1 cellular context compared by ENCODE assay signal in the genomic region with DNA sequence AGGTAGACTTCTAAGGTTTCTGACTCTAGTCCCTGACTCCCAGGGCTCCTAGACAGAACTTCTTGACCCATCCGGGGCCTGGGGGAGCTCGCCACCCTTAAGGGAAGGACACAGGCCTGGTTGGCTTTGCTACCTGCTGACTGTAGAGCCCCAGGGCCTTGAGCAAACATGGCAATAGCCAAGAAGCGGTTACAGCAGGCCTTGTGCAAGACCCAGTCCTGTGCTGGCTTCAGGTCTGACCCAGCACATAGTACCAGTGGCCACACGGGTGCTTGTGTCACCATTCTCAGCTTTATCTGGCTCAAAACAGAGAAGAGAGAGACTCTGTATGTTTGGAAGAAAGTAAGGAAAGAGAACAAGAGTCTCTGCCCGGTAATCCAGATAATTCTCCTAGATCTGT.
TF ChIP-seq lines count a peak whose summit lies in the region.

No MANE protein-coding gene starts in this region.

TF ChIP-seq in HepG2, 621 proteins besides CTCF, POLR2A, EP300 and RAD21:
- TF ChIP-seq ZNF644 (CRISPR knock-in tag; IDR thresholded peaks at IDR 0.05; ENCODE audit: low read depth) (no peak), CENPX (CRISPR knock-in tag; IDR thresholded peaks at IDR 0.05) (no peak), HHEX (CRISPR knock-in tag; IDR thresholded peaks at IDR 0.05) (no peak), ZNF777 (CRISPR knock-in tag; IDR thresholded peaks at IDR 0.05) (no peak), ZNF331 (CRISPR knock-in tag; IDR thresholded peaks at IDR 0.05) (no peak), ZNF205 (CRISPR knock-in tag; IDR thresholded peaks at IDR 0.05) (no peak), ZNF17 (CRISPR knock-in tag; IDR thresholded peaks at IDR 0.05) (no peak), ZNF883 (CRISPR knock-in tag; IDR thresholded peaks at IDR 0.05; ENCODE audit: not compliant biosample characterization) (no peak), NRL (CRISPR knock-in tag; IDR thresholded peaks at IDR 0.05; ENCODE audit: borderline replicate concordance) (no peak), HNF4G (IDR thresholded peaks at IDR 0.05; ENCODE audit: borderline replicate concordance, low read depth, low read length) (no peak), HNF4G (CRISPR knock-in tag; IDR thresholded peaks at IDR 0.05; ENCODE audit: borderline replicate concordance, low read depth) (no peak), ZNF124 (CRISPR knock-in tag; IDR thresholded peaks at IDR 0.05) (no peak), SKI (IDR thresholded peaks at IDR 0.05; ENCODE audit: partially characterized antibody) (no peak), NFE2L1 (CRISPR knock-in tag; IDR thresholded peaks at IDR 0.05; ENCODE audit: borderline replicate concordance) (no peak), RCOR2 (CRISPR knock-in tag; IDR thresholded peaks at IDR 0.05) (no peak)
